1 cellular context compared by ENCODE assay signal in the genomic region with DNA sequence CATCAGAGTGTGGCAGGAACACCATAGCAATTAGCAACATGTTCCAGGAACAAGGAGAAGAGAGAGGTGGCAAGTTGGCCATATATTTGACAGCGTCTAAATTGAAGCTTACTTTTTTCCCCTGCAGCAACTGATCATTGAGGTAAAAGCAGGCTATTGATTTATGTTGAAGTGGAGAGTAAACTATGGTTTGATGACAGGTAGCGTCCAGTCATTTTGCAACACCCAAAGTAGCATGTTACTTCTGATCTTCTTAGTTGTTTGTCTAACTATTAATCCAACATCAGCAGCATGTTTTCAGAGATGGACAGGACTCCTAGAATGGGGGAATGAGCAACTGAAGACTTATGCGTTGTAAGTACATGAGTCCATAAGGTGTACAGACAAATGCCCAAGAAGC.
TF ChIP-seq lines count a peak whose summit lies in the region.

No MANE protein-coding gene starts in this region.

TF ChIP-seq in HepG2, 621 proteins besides CTCF, POLR2A, EP300 and RAD21 (continued from another document):
- TF ChIP-seq, protein P1, sequence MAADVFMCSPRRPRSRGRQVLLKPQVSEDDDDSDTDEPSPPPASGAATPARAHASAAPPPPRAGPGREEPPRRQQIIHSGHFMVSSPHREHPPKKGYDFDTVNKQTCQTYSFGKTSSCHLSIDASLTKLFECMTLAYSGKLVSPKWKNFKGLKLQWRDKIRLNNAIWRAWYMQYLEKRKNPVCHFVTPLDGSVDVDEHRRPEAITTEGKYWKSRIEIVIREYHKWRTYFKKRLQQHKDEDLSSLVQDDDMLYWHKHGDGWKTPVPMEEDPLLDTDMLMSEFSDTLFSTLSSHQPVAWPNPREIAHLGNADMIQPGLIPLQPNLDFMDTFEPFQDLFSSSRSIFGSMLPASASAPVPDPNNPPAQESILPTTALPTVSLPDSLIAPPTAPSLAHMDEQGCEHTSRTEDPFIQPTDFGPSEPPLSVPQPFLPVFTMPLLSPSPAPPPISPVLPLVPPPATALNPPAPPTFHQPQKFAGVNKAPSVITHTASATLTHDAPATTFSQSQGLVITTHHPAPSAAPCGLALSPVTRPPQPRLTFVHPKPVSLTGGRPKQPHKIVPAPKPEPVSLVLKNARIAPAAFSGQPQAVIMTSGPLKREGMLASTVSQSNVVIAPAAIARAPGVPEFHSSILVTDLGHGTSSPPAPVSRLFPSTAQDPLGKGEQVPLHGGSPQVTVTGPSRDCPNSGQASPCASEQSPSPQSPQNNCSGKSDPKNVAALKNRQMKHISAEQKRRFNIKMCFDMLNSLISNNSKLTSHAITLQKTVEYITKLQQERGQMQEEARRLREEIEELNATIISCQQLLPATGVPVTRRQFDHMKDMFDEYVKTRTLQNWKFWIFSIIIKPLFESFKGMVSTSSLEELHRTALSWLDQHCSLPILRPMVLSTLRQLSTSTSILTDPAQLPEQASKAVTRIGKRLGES (CRISPR knock-in tag; IDR thresholded peaks at IDR 0.05; ENCODE audit: borderline replicate concordance) = no peak
- TF ChIP-seq, protein P2, sequence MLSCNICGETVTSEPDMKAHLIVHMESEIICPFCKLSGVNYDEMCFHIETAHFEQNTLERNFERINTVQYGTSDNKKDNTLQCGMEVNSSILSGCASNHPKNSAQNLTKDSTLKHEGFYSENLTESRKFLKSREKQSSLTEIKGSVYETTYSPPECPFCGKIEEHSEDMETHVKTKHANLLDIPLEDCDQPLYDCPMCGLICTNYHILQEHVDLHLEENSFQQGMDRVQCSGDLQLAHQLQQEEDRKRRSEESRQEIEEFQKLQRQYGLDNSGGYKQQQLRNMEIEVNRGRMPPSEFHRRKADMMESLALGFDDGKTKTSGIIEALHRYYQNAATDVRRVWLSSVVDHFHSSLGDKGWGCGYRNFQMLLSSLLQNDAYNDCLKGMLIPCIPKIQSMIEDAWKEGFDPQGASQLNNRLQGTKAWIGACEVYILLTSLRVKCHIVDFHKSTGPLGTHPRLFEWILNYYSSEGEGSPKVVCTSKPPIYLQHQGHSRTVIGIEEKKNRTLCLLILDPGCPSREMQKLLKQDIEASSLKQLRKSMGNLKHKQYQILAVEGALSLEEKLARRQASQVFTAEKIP (CRISPR knock-in tag; IDR thresholded peaks at IDR 0.05; ENCODE audit: borderline replicate concordance) = no peak
- TF ChIP-seq ZC3H4 (CRISPR knock-in tag; IDR thresholded peaks at IDR 0.05; ENCODE audit: borderline replicate concordance) (no peak), ZFP36L2 (CRISPR knock-in tag; IDR thresholded peaks at IDR 0.05) (no peak), MATR3 (CRISPR knock-in tag; IDR thresholded peaks at IDR 0.05) (no peak), ZNF598 (CRISPR knock-in tag; IDR thresholded peaks at IDR 0.05; ENCODE audit: borderline replicate concordance) (no peak)
- TF ChIP-seq, protein P3, sequence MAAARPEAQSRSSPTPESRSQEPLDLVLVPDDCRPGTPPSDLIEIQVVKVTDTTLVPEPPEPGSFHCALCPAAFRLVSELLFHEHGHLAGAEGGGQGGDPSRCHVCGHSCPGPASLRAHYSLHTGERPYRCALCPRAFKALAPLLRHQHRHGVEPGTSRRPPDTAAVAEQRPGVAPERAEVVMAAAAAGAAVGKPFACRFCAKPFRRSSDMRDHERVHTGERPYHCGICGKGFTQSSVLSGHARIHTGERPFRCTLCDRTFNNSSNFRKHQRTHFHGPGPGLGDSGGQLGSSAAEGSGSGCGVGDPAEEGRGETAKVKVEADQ (CRISPR knock-in tag; IDR thresholded peaks at IDR 0.05; ENCODE audit: borderline replicate concordance) = no peak
- TF ChIP-seq, protein P4, sequence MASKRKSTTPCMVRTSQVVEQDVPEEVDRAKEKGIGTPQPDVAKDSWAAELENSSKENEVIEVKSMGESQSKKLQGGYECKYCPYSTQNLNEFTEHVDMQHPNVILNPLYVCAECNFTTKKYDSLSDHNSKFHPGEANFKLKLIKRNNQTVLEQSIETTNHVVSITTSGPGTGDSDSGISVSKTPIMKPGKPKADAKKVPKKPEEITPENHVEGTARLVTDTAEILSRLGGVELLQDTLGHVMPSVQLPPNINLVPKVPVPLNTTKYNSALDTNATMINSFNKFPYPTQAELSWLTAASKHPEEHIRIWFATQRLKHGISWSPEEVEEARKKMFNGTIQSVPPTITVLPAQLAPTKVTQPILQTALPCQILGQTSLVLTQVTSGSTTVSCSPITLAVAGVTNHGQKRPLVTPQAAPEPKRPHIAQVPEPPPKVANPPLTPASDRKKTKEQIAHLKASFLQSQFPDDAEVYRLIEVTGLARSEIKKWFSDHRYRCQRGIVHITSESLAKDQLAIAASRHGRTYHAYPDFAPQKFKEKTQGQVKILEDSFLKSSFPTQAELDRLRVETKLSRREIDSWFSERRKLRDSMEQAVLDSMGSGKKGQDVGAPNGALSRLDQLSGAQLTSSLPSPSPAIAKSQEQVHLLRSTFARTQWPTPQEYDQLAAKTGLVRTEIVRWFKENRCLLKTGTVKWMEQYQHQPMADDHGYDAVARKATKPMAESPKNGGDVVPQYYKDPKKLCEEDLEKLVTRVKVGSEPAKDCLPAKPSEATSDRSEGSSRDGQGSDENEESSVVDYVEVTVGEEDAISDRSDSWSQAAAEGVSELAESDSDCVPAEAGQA (IDR thresholded peaks at IDR 0.05; ENCODE audit: low read depth) = no peak
- TF ChIP-seq, protein P4 (CRISPR knock-in tag; IDR thresholded peaks at IDR 0.05; ENCODE audit: borderline replicate concordance) = no peak
TF ChIP-seq in HepG2: peak in this region for 0.
